Comparison of ENCODE assay signal across 1 cellular context in genomic region chr1:28800324-28800723, GRCh38.
TF ChIP-seq lines count a peak whose summit lies in the region.

No MANE protein-coding gene starts in this region.

TF ChIP-seq in GM23338, 12 proteins besides CTCF, POLR2A, EP300 and RAD21 (continued from another document):
- TF ChIP-seq, protein P1, sequence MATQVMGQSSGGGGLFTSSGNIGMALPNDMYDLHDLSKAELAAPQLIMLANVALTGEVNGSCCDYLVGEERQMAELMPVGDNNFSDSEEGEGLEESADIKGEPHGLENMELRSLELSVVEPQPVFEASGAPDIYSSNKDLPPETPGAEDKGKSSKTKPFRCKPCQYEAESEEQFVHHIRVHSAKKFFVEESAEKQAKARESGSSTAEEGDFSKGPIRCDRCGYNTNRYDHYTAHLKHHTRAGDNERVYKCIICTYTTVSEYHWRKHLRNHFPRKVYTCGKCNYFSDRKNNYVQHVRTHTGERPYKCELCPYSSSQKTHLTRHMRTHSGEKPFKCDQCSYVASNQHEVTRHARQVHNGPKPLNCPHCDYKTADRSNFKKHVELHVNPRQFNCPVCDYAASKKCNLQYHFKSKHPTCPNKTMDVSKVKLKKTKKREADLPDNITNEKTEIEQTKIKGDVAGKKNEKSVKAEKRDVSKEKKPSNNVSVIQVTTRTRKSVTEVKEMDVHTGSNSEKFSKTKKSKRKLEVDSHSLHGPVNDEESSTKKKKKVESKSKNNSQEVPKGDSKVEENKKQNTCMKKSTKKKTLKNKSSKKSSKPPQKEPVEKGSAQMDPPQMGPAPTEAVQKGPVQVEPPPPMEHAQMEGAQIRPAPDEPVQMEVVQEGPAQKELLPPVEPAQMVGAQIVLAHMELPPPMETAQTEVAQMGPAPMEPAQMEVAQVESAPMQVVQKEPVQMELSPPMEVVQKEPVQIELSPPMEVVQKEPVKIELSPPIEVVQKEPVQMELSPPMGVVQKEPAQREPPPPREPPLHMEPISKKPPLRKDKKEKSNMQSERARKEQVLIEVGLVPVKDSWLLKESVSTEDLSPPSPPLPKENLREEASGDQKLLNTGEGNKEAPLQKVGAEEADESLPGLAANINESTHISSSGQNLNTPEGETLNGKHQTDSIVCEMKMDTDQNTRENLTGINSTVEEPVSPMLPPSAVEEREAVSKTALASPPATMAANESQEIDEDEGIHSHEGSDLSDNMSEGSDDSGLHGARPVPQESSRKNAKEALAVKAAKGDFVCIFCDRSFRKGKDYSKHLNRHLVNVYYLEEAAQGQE (IDR thresholded peaks at IDR 0.05; ENCODE audit: unreplicated experiment), result no peak
- TF ChIP-seq EZH2phosphoT487 (IDR thresholded peaks at IDR 0.05; ENCODE audit: unreplicated experiment), result no peak
- no peak for TF ChIP-seq EZH2 (IDR thresholded peaks at IDR 0.05; ENCODE audit: low read depth, unreplicated experiment)
- TF ChIP-seq NANOG (IDR thresholded peaks at IDR 0.05; ENCODE audit: borderline replicate concordance), result no peak
- no peak for TF ChIP-seq ZNF462 (CRISPR knock-in tag; IDR thresholded peaks at IDR 0.05)
TF ChIP-seq in GM23338: peak in this region for 0.
